ENCODE assay signal across 15 cellular contexts in the genomic region with DNA sequence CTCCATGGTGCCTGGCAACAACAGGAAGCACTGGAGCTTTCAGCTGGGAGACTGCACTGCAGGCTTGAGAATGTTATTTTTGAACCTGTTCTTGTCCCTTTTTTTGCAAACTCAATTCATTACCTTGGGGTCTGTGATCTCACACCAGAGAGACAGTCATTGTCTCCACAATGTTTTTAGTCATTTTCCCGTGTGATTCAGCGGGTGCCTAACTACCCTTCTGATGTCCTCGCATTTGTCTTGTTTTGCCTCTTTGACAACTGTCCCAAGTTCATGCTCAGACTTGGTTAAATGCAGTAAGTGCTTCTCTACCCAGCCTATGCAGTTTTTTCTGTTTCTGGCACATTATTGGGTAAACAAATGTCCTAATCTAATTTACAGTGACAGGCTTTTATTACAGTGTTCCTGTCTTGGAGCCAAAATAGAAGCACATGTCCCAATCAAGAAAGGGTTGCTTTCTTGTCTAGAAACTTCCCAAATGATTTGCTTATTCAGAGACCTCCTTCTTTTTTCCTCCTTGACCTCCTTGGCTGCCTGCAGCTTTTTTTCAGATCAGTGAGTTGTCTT.
A peak's percentile ranks its signal among the peaks of the same experiment; 100 is the strongest.
DNase-seq lines count a peak whose midpoint lies in the region; ATAC-seq and TF ChIP-seq lines count a peak whose summit lies in the region.
"Had no signal": no experiment of that assay in that cellular context is flagged by ENCODE, and none has a peak within 500 bp of the region (broad histone marks: within the 10 kb centered on the region; RNA-seq: fewer than 3 reads in every experiment).

No MANE protein-coding gene starts in this region.

- no peak overlapping the region for H3K27ac ChIP-seq in heart right ventricle
- H3K27ac ChIP-seq: Peyer's patch, uterus had no signal

- DNase-seq in AG10803 (ENCODE audit: low read depth) (peak; percentile 17), chondrocyte (ENCODE audit: low spot score) (no peak), midbrain (lab: John Stamatoyannopoulos, UW) (peak; percentile 19), heart right ventricle (no peak)
- no peak for DNase-seq in activated T-helper 1 cell treated with anti-CD3 and anti-CD28 coated beads, Interleukin-12 subunit alpha, Interleukin-12 subunit beta, Interleukin-2, Interleukin-4 antibody, amounts not matched to agents 30 ng/mL and 10 ng/mL and 1 ng/mL, durations not matched to agents 14 hours and 24 hours and 36 hours (ENCODE audit: low spot score)
- DNase-seq: DMS 273 treated with DMSO at 0.1 percent for 48 hours; NCI-H1436 treated with DMSO at 0.1 percent for 48 hours; NCI-H510A; Peyer's patch; stimulated activated CD8-positive, alpha-beta memory T cell treated with anti-CD3 and anti-CD28 coated beads, Interleukin-4, amount 100 ng/mL, for 48 hours; uterus had no signal

- intact Hi-C loops in heart right ventricle (cut with DNase I): no loop called here
- intact Hi-C loops in activated T-helper 1 cell treated with anti-CD3 and anti-CD28 coated beads, Interleukin-12 subunit alpha, Interleukin-12 subunit beta, Interleukin-2, Interleukin-4 antibody, amounts not matched to agents 30 ng/mL and 10 ng/mL and 1 ng/mL, durations not matched to agents 14 hours and 24 hours and 36 hours (cut with micrococcal nuclease): no loop called here

- no peak overlapping the region for H3K4me2 ChIP-seq in Loucy (ENCODE audit: low read depth, low read length, poor library complexity, severe bottlenecking)

- TF ChIP-seq CTCF in AG10803 (conservative IDR thresholded peaks at IDR 0.05; ENCODE audit: low read length): no peak
- TF ChIP-seq CTCF in Loucy (conservative IDR thresholded peaks at IDR 0.05; ENCODE audit: low read length): no peak
- no peak for TF ChIP-seq CTCF in chondrocyte (IDR thresholded peaks at IDR 0.05)
- no peak for TF ChIP-seq CTCF in heart right ventricle (IDR thresholded peaks at IDR 0.05)

- H3K27me3 Mint-ChIP-seq in chondrocyte (ENCODE audit: low read depth): no peaks in the 10 kb centered on the region
- no peaks in the 10 kb centered on the region for H3K27me3 Mint-ChIP-seq in activated T-helper 1 cell treated with anti-CD3 and anti-CD28 coated beads, Interleukin-12 subunit alpha, Interleukin-12 subunit beta, Interleukin-2, Interleukin-4 antibody, amounts not matched to agents 30 ng/mL and 10 ng/mL and 1 ng/mL, durations not matched to agents 14 hours and 24 hours and 36 hours (ENCODE audit: insufficient read depth)

- H3K36me3 Mint-ChIP-seq in chondrocyte (ENCODE audit: low read depth): no peaks in the 10 kb centered on the region
- H3K36me3 Mint-ChIP-seq in activated T-helper 1 cell treated with anti-CD3 and anti-CD28 coated beads, Interleukin-12 subunit alpha, Interleukin-12 subunit beta, Interleukin-2, Interleukin-4 antibody, amounts not matched to agents 30 ng/mL and 10 ng/mL and 1 ng/mL, durations not matched to agents 14 hours and 24 hours and 36 hours (ENCODE audit: low read depth): no peaks in the 10 kb centered on the region

- no peaks in the 10 kb centered on the region for H3K9me2 ChIP-seq in Loucy (replicated peaks; ENCODE audit: low read depth, low read length)

- no peak for ATAC-seq in heart right ventricle
- no peak for ATAC-seq in GM19452 (IDR thresholded peaks at IDR 0.05; ENCODE audit: unreplicated experiment)
- ATAC-seq in HG02885 (IDR thresholded peaks at IDR 0.05; ENCODE audit: poor library complexity, unreplicated experiment): no peak
- ATAC-seq: left lobe of liver had no signal

- H3K9me3 Mint-ChIP-seq in chondrocyte (ENCODE audit: low read depth): no peaks in the 10 kb centered on the region
- H3K9me3 Mint-ChIP-seq in activated T-helper 1 cell treated with anti-CD3 and anti-CD28 coated beads, Interleukin-12 subunit alpha, Interleukin-12 subunit beta, Interleukin-2, Interleukin-4 antibody, amounts not matched to agents 30 ng/mL and 10 ng/mL and 1 ng/mL, durations not matched to agents 14 hours and 24 hours and 36 hours: peaks cover 11% of the 10 kb centered on the region

- H3K4me3 ChIP-seq in AG10803 (ENCODE audit: low read length) (no peak overlapping the region), Loucy (ENCODE audit: low read length, poor library complexity, severe bottlenecking) (no peak overlapping the region), heart right ventricle (no peak overlapping the region)
- H3K4me3 ChIP-seq: Peyer's patch, uterus had no signal

- H3K9ac ChIP-seq in Loucy (ENCODE audit: low read depth, low read length, poor library complexity, severe bottlenecking): no peak overlapping the region

- peak overlapping the region; percentile 87 for H3K27ac Mint-ChIP-seq in chondrocyte (ENCODE audit: unreplicated experiment)
- H3K27ac Mint-ChIP-seq in activated T-helper 1 cell treated with anti-CD3 and anti-CD28 coated beads, Interleukin-12 subunit alpha, Interleukin-12 subunit beta, Interleukin-2, Interleukin-4 antibody, amounts not matched to agents 30 ng/mL and 10 ng/mL and 1 ng/mL, durations not matched to agents 14 hours and 24 hours and 36 hours: no peak overlapping the region

- H3K9me3 ChIP-seq in Loucy (ENCODE audit: insufficient read depth, low read depth, low read length) (peaks cover 7% of the 10 kb centered on the region; the same call in 1 of the 2 replicates), heart right ventricle (peaks cover 0 to 6% (median 0%) of the 10 kb centered on the region in 11 donors)
- H3K9me3 ChIP-seq: Peyer's patch, uterus had no signal

- H3K36me3 ChIP-seq in Loucy (ENCODE audit: insufficient read depth, low read length) (no peaks in the 10 kb centered on the region), heart right ventricle (no peaks in the 10 kb centered on the region)
- H3K36me3 ChIP-seq: Peyer's patch, uterus had no signal

- no peak overlapping the region for H3K4me3 Mint-ChIP-seq in chondrocyte (ENCODE audit: unreplicated experiment)
- no peak overlapping the region for H3K4me3 Mint-ChIP-seq in activated T-helper 1 cell treated with anti-CD3 and anti-CD28 coated beads, Interleukin-12 subunit alpha, Interleukin-12 subunit beta, Interleukin-2, Interleukin-4 antibody, amounts not matched to agents 30 ng/mL and 10 ng/mL and 1 ng/mL, durations not matched to agents 14 hours and 24 hours and 36 hours

- peak overlapping the region; percentile 32; the same call in 1 of the 2 replicates for H2AFZ ChIP-seq in Loucy (ENCODE audit: low read length)

- H3K27me3 ChIP-seq in Loucy (ENCODE audit: insufficient read depth, low read length, poor library complexity, severe bottlenecking) (no peaks in the 10 kb centered on the region), heart right ventricle (no peaks in the 10 kb centered on the region)
- H3K27me3 ChIP-seq: Peyer's patch, uterus had no signal

- no peaks in the 10 kb centered on the region for H3K79me2 ChIP-seq in Loucy (ENCODE audit: insufficient read depth, low read length)

- no peaks in the 10 kb centered on the region for H4K20me1 ChIP-seq in Loucy (ENCODE audit: insufficient read depth, low read length, poor library complexity, severe bottlenecking)

- 83 to 87% methylated on average over 3 of the region's 3 CpGs for WGBS in heart right ventricle, 2 donors

- H3K4me1 ChIP-seq in Loucy (ENCODE audit: insufficient read depth, low read length, poor library complexity, severe bottlenecking) (no peaks in the 10 kb centered on the region), heart right ventricle (peaks cover 0 to 3% (median 0%) of the 10 kb centered on the region in 9 donors)
- H3K4me1 ChIP-seq: Peyer's patch, uterus had no signal

- no peaks in the 10 kb centered on the region for H3F3A ChIP-seq in Loucy (ENCODE audit: low read depth)

- H3K4me1 Mint-ChIP-seq in chondrocyte (ENCODE audit: low read depth): peaks cover 23% of the 10 kb centered on the region
- H3K4me1 Mint-ChIP-seq in activated T-helper 1 cell treated with anti-CD3 and anti-CD28 coated beads, Interleukin-12 subunit alpha, Interleukin-12 subunit beta, Interleukin-2, Interleukin-4 antibody, amounts not matched to agents 30 ng/mL and 10 ng/mL and 1 ng/mL, durations not matched to agents 14 hours and 24 hours and 36 hours (ENCODE audit: low read depth): no peaks in the 10 kb centered on the region

Comparison
In these comparisons a context has a peak if more than half of its experiments do, and no peak if none do; other contexts are left out.
1. DNase-seq: peak in AG10803 (single experiment) and midbrain (single experiment); none in chondrocyte (single experiment), heart right ventricle (0 of 2) and activated T-helper 1 cell treated with anti-CD3 and anti-CD28 coated beads, Interleukin-12 subunit alpha, Interleukin-12 subunit beta, Interleukin-2, Interleukin-4 antibody, amounts not matched to agents 30 ng/mL and 10 ng/mL and 1 ng/mL, durations not matched to agents 14 hours and 24 hours and 36 hours (single experiment).